In genomic region chr5:32092938-32093812, GRCh38 we compare ENCODE assay signal across 8 cellular contexts.
DNase-seq lines count a peak whose midpoint lies in the region; ATAC-seq and TF ChIP-seq lines count a peak whose summit lies in the region.

No MANE protein-coding gene starts in this region.

- in situ Hi-C loops in G401 (cut with HindIII; ENCODE audit: low sequenced_read_pairs): no loop called here

- H3K4me1 Mint-ChIP-seq in GM23338 (peaks cover 4% of the 10 kb centered on the region; the same call in 1 of the 3 replicates), neural crest cell (no peaks in the 10 kb centered on the region)

- no peak overlapping the region for H3K9ac ChIP-seq in Karpas-422 (ENCODE audit: low read length)
- H3K9ac ChIP-seq in fibroblast of lung (ENCODE audit: insufficient read depth, low read length): no peak overlapping the region

- H4K20me1 ChIP-seq in GM23338 (replicated peaks; ENCODE audit: insufficient read depth): no peaks in the 10 kb centered on the region
- no peaks in the 10 kb centered on the region for H4K20me1 ChIP-seq in Karpas-422 (ENCODE audit: insufficient read depth, low read depth, low read length)
- H4K20me1 ChIP-seq in fibroblast of lung (ENCODE audit: control insufficient read depth, extremely low read depth, insufficient read depth, low read length): no peaks in the 10 kb centered on the region

- H3K9me3 Mint-ChIP-seq in GM23338 (no peaks in the 10 kb centered on the region), neural crest cell (no peaks in the 10 kb centered on the region)

- H3K9me2 ChIP-seq in GM23338 (ENCODE audit: insufficient read depth) (no peaks in the 10 kb centered on the region), Karpas-422 (replicated peaks; ENCODE audit: insufficient read depth, low read length) (no peaks in the 10 kb centered on the region)

- H3F3A ChIP-seq in GM23338 (replicated peaks; ENCODE audit: low read depth): no peaks in the 10 kb centered on the region

- H3K36me3 ChIP-seq in GM23338 (ENCODE audit: insufficient read depth) (no peaks in the 10 kb centered on the region; the same call in 1 of the 2 replicates), Karpas-422 (ENCODE audit: insufficient read depth, low read length) (no peaks in the 10 kb centered on the region), fibroblast of lung (ENCODE audit: control insufficient read depth, insufficient read depth, low read length) (no peaks in the 10 kb centered on the region), suprapubic skin (peaks cover 53% of the 10 kb centered on the region)

- H3K9me3 ChIP-seq in Karpas-422 (ENCODE audit: low read length): no peaks in the 10 kb centered on the region
- H3K9me3 ChIP-seq in fibroblast of lung (ENCODE audit: control insufficient read depth, insufficient read depth, low read depth, low read length): no peaks in the 10 kb centered on the region
- H3K9me3 ChIP-seq in suprapubic skin: no peaks in the 10 kb centered on the region

- peaks cover 3% of the 10 kb centered on the region for H3K27me3 Mint-ChIP-seq in GM23338 (ENCODE audit: insufficient read depth, low read depth, poor library complexity)
- no peaks in the 10 kb centered on the region for H3K27me3 Mint-ChIP-seq in neural crest cell (ENCODE audit: low read depth)

- no peaks in the 10 kb centered on the region for H3K27me3 ChIP-seq in GM23338 (ENCODE audit: insufficient read depth)
- no peaks in the 10 kb centered on the region for H3K27me3 ChIP-seq in Karpas-422 (ENCODE audit: low read length)
- no peaks in the 10 kb centered on the region for H3K27me3 ChIP-seq in fibroblast of lung (ENCODE audit: control insufficient read depth, insufficient read depth, low read length)
- no peaks in the 10 kb centered on the region for H3K27me3 ChIP-seq in suprapubic skin

- no peak overlapping the region for H3K4me3 Mint-ChIP-seq in GM23338
- no peak overlapping the region for H3K4me3 Mint-ChIP-seq in neural crest cell

- no peak overlapping the region for H3K27ac ChIP-seq in GM23338 (ENCODE audit: low read depth)
- no peak overlapping the region for H3K27ac ChIP-seq in Karpas-422 (ENCODE audit: low read length)
- no peak overlapping the region for H3K27ac ChIP-seq in fibroblast of lung (ENCODE audit: insufficient read depth, low read length)
- H3K27ac ChIP-seq in suprapubic skin: no peak overlapping the region

- no peak for TF ChIP-seq POLR2A in suprapubic skin (IDR thresholded peaks at IDR 0.05)

- H3K79me2 ChIP-seq in GM23338 (replicated peaks; ENCODE audit: insufficient read depth) (no peaks in the 10 kb centered on the region), Karpas-422 (ENCODE audit: low read length) (no peaks in the 10 kb centered on the region), fibroblast of lung (ENCODE audit: control insufficient read depth, insufficient read depth, low read length) (no peaks in the 10 kb centered on the region)

- TF ChIP-seq CTCF in GM23338 (conservative IDR thresholded peaks at IDR 0.05; ENCODE audit: low read depth in 2 of 2): peak; percentile 84 to 97
- peak; percentile 64 to 70 for TF ChIP-seq CTCF in fibroblast of lung (conservative IDR thresholded peaks at IDR 0.05 in 1 of 2, IDR thresholded peaks at IDR 0.05 in 1 of 2; ENCODE audit: low read depth in 1 of 2, low read length in 2 of 2)
- TF ChIP-seq CTCF in neural crest cell (conservative IDR thresholded peaks at IDR 0.05): peak; percentile 82
- TF ChIP-seq CTCF in suprapubic skin (IDR thresholded peaks at IDR 0.05): peak; percentile 38 to 66

- H2AFZ ChIP-seq in GM23338 (no peak overlapping the region), Karpas-422 (ENCODE audit: low read length) (no peak overlapping the region), fibroblast of lung (ENCODE audit: low read length) (no peak overlapping the region)

- H3K4me3 ChIP-seq in GM23338 (no peak overlapping the region), Karpas-422 (ENCODE audit: low read length) (no peak overlapping the region), fibroblast of lung (replicated peaks in 1 of 4; ENCODE audit: control extremely low read depth in 1 of 4, insufficient read depth in 1 of 4, low read depth in 3 of 4, low read length in 4 of 4) (no peak overlapping the region), suprapubic skin (no peak overlapping the region)

- peak; percentile 77 for DNase-seq in G401 (ENCODE audit: low spot score)
- peak; percentile 96 for DNase-seq in GM23338 (ENCODE audit: low spot score)
- DNase-seq in Karpas-422: peak; percentile 91
- DNase-seq in OCI-M2 (lab: John Stamatoyannopoulos, UW; ENCODE audit: unreplicated experiment): peak; percentile 9
- DNase-seq in activated T-cell treated with anti-CD3 and anti-CD28 coated beads for 4 hours: peak; percentile 63
- DNase-seq in fibroblast of lung (ENCODE audit: low read depth in 2 of 2): peak; percentile 68 to 79
- peak; percentile 70 for DNase-seq in neural crest cell (ENCODE audit: low read depth, low spot score)
- peak in 1 of 2 donors; percentile 13 for DNase-seq in suprapubic skin (ENCODE audit: low spot score in 2 of 2)

- H3K4me2 ChIP-seq in GM23338 (no peak overlapping the region), Karpas-422 (ENCODE audit: low read depth, low read length, poor library complexity, severe bottlenecking) (no peak overlapping the region), fibroblast of lung (ENCODE audit: extremely low read depth, insufficient read depth, low read length) (no peak overlapping the region)

- H3K27ac Mint-ChIP-seq in GM23338 (peak overlapping the region; percentile 17; the same call in 1 of the 2 replicates), neural crest cell (ENCODE audit: unreplicated experiment) (no peak overlapping the region)

- peaks cover 14% of the 10 kb centered on the region for H3K36me3 Mint-ChIP-seq in GM23338 (ENCODE audit: low read depth)
- peaks cover 3% of the 10 kb centered on the region for H3K36me3 Mint-ChIP-seq in neural crest cell (ENCODE audit: low read depth)

- WGBS in suprapubic skin: 58% methylated on average over 20 of the region's 20 CpGs

- ATAC-seq in GM23338: peak; percentile 95

- TF ChIP-seq EP300 in suprapubic skin (IDR thresholded peaks at IDR 0.05): no peak

- H3K4me1 ChIP-seq in GM23338 (ENCODE audit: insufficient read depth) (no peaks in the 10 kb centered on the region), Karpas-422 (ENCODE audit: low read length) (no peaks in the 10 kb centered on the region), fibroblast of lung (ENCODE audit: control insufficient read depth, extremely low read depth, insufficient read depth, low read length) (no peaks in the 10 kb centered on the region), suprapubic skin (peaks cover 3% of the 10 kb centered on the region)

TF ChIP-seq in GM23338, 12 proteins besides CTCF, POLR2A, EP300 and RAD21 (continues in another document):
- TF ChIP-seq NANOG (IDR thresholded peaks at IDR 0.05; ENCODE audit: borderline replicate concordance) (no peak), EZH2phosphoT487 (IDR thresholded peaks at IDR 0.05; ENCODE audit: unreplicated experiment) (no peak), EZH2 (IDR thresholded peaks at IDR 0.05; ENCODE audit: low read depth, unreplicated experiment) (no peak), ETS1 (IDR thresholded peaks at IDR 0.05) (no peak)
